In genomic region chr1:145988773-145989172, GRCh38 we compare ENCODE assay signal across 15 cellular contexts. TPM values are rescaled to one million over a fixed set of nuclear protein-coding genes. Genes with fewer than 3 reads are reported as not detected.
DNase-seq lines count a peak whose midpoint lies in the region; ATAC-seq and TF ChIP-seq lines count a peak whose summit lies in the region.
"Had no signal": no experiment of that assay in that cellular context is flagged by ENCODE, and none has a peak within 500 bp of the region (broad histone marks: within the 10 kb centered on the region; RNA-seq: fewer than 3 reads in every experiment).

No MANE protein-coding gene starts in this region.

- peaks cover 0 to 3% (median 0%) of the 10 kb centered on the region in 9 donors for H3K9me3 Mint-ChIP-seq in naive thymus-derived CD8-positive, alpha-beta T cell

- H3K36me3 Mint-ChIP-seq in naive thymus-derived CD8-positive, alpha-beta T cell, result peaks cover 17 to 27% (median 24%) of the 10 kb centered on the region in 3 donors

- H3K4me3 Mint-ChIP-seq in naive thymus-derived CD8-positive, alpha-beta T cell, result peak overlapping the region in 9 of 10 donors; percentile 28 to 82 (median 49)

- H3K27ac ChIP-seq in ascending aorta (peak overlapping the region; percentile 17 to 42), uterus (peak overlapping the region; percentile 96 to 100)
- H3K27ac ChIP-seq: brain microvascular endothelial cell, SK-N-MC had no signal

- TF ChIP-seq CTCF in ascending aorta (IDR thresholded peaks at IDR 0.05), result no peak
- TF ChIP-seq CTCF in uterus (IDR thresholded peaks at IDR 0.05), result no peak

- peak; percentile 67 to 84 for ATAC-seq in naive thymus-derived CD8-positive, alpha-beta T cell

- no peaks in the 10 kb centered on the region for H3K9me3 ChIP-seq in ascending aorta
- H3K9me3 ChIP-seq in uterus, result no peaks in the 10 kb centered on the region

- no peak for TF ChIP-seq POLR2A in uterus (IDR thresholded peaks at IDR 0.05)

- peak overlapping the region; percentile 0 to 95 (median 81) for H3K27ac Mint-ChIP-seq in naive thymus-derived CD8-positive, alpha-beta T cell

- H3K4me1 ChIP-seq in ascending aorta, result peaks cover 7 to 36% of the 10 kb centered on the region in 2 donors
- H3K4me1 ChIP-seq in uterus, result peaks cover 0 to 4% of the 10 kb centered on the region in 2 donors

- POLR2A ChIA-PET in naive thymus-derived CD8-positive, alpha-beta T cell (lab: Charles Lee), result interaction anchor here (0.6 to 30.6 kb wide), 8 partner anchors 2 to 130 kb away, joined by 3 to 1573 read pairs (median 8); partner anchors contain the start of genes ANKRD34A, LIX1L, PIAS3 and POLR3GL

- H3K4me3 ChIP-seq in ascending aorta (no peak overlapping the region), uterus (no peak overlapping the region)
- H3K4me3 ChIP-seq: SK-N-MC had no signal

- intact Hi-C loops in ascending aorta (cut with DNase I) (no loop called here), uterus (cut with DNase I; ENCODE audit: low total_unique reads) (no loop called here)

- peaks cover 46 to 86% (median 80%) of the 10 kb centered on the region in 4 donors for H3K4me1 Mint-ChIP-seq in naive thymus-derived CD8-positive, alpha-beta T cell

- H3K27me3 ChIP-seq in ascending aorta (no peaks in the 10 kb centered on the region), uterus (no peaks in the 10 kb centered on the region)
- H3K27me3 ChIP-seq: brain microvascular endothelial cell had no signal

- DNase-seq in stimulated activated naive CD4-positive, alpha-beta T cell (lab: John Stamatoyannopoulos, UW), result peak in 4 of 6 experiments; percentile 13 to 44 (median 35)
- no peak for DNase-seq in stimulated activated naive CD4-positive, alpha-beta T cell treated with Interleukin-2 at 50 U/mL for 16 hours (lab: John Stamatoyannopoulos, UW)
- DNase-seq in ascending aorta (ENCODE audit: low spot score in 2 of 2) (peak in 1 of 2 donors; percentile 53), uterus (peak; percentile 7 to 18), NCI-H510A treated with DMSO at 0.1 percent for 48 hours (lab: John Stamatoyannopoulos, UW) (no peak), HCEC 1CT (no peak)
- peak in 1 of 10 donors; percentile 59 for DNase-seq in naive thymus-derived CD8-positive, alpha-beta T cell
- no peak for DNase-seq in activated CD8-positive, alpha-beta memory T cell treated with anti-CD3 and anti-CD28 coated beads, Interleukin-2, amount 50 U/mL, for 48 hours
- DNase-seq: brain microvascular endothelial cell, COR-L47, NCI-H1092 treated with DMSO at 0.1 percent for 48 hours, NCI-H526 treated with DMSO at 0.1 percent for 48 hours, small intestine had no signal

- H3K27me3 Mint-ChIP-seq in naive thymus-derived CD8-positive, alpha-beta T cell, result no peaks in the 10 kb centered on the region

- H3K36me3 ChIP-seq in ascending aorta (peaks cover 14 to 20% of the 10 kb centered on the region in 2 donors), uterus (peaks cover 0 to 3% of the 10 kb centered on the region in 2 donors)

RNA-seq across cellular contexts. Expression of gene TXNIP, which starts 7.6 kb away (rescaled TPM):
- 877 TPM for total RNA-seq in ascending aorta
- 100 to 1,000 TPM; 836 to 848 TPM for total RNA-seq in naive thymus-derived CD8-positive, alpha-beta T cell
- polyA plus RNA-seq in naive thymus-derived CD8-positive, alpha-beta T cell, result 1,000 to 10,000 TPM; 4,009 to 5,114 (median 5,016) TPM
- 1,000 to 10,000 TPM in 3 of 4 donors, 100 to 1,000 TPM in 1; 731 to 1,940 (median 1,478) TPM for total RNA-seq in uterus

RNA-seq across cellular contexts. Expression of gene POLR3GL, which starts 24.3 kb away (rescaled TPM):
- total RNA-seq in ascending aorta (22.9 TPM), uterus (10 to 100 TPM in 2 of 4 donors, 1 to 10 TPM in 2; 3.3 to 28.1 (median 8.6) TPM)
- 10 to 100 TPM; 32.5 to 34.4 TPM for total RNA-seq in naive thymus-derived CD8-positive, alpha-beta T cell
- polyA plus RNA-seq in naive thymus-derived CD8-positive, alpha-beta T cell, result 100 to 1,000 TPM in 1 of 3 donors, 10 to 100 TPM in 2; 98.4 to 101 (median 98.6) TPM

RNA-seq across cellular contexts. Expression of gene ANKRD34A, which starts 24.4 kb away (rescaled TPM):
- 13.6 TPM for total RNA-seq in ascending aorta
- total RNA-seq in naive thymus-derived CD8-positive, alpha-beta T cell, result 1 to 10 TPM in 1 of 2 experiments, under 1 TPM in 1; 0.96 to 1.6 TPM
- under 1 TPM; 0.12 to 0.38 (median 0.25) TPM for polyA plus RNA-seq in naive thymus-derived CD8-positive, alpha-beta T cell
- 1 to 10 TPM in 1 of 4 donors, under 1 TPM in 3; 0.26 to 5.0 (median 0.61) TPM for total RNA-seq in uterus

RNA-seq across cellular contexts. Expression of gene LIX1L, which starts 31.0 kb away (rescaled TPM):
- 44.0 TPM for total RNA-seq in ascending aorta
- 10 to 100 TPM; 54.6 to 59.4 TPM for total RNA-seq in naive thymus-derived CD8-positive, alpha-beta T cell
- polyA plus RNA-seq in naive thymus-derived CD8-positive, alpha-beta T cell, result 10 to 100 TPM; 26.3 to 31.7 (median 29.3) TPM
- 10 to 100 TPM; 12.3 to 69.0 (median 32.2) TPM for total RNA-seq in uterus

RNA-seq across cellular contexts. Expression of gene HJV, which starts 32.8 kb away (rescaled TPM):
- not detected for total RNA-seq in ascending aorta
- not detected for total RNA-seq in naive thymus-derived CD8-positive, alpha-beta T cell
- polyA plus RNA-seq in naive thymus-derived CD8-positive, alpha-beta T cell, result not detected
- total RNA-seq in uterus, result not detected
- total RNA-seq: fibroblast of lung had no signal
- polyA plus RNA-seq: fibroblast of lung, small intestine had no signal

Comparison
In these comparisons a context has a peak if more than half of its experiments do, and no peak if none do; other contexts are left out.
1. DNase-seq: peak in stimulated activated naive CD4-positive, alpha-beta T cell (4 of 6) and uterus (2 of 2); none in stimulated activated naive CD4-positive, alpha-beta T cell treated with Interleukin-2 at 50 U/mL for 16 hours (single experiment), activated CD8-positive, alpha-beta memory T cell treated with anti-CD3 and anti-CD28 coated beads, Interleukin-2, amount 50 U/mL, for 48 hours (single experiment), NCI-H510A treated with DMSO at 0.1 percent for 48 hours (single experiment) and HCEC 1CT (single experiment).